33 cellular contexts compared by ENCODE assay signal in the genomic region with DNA sequence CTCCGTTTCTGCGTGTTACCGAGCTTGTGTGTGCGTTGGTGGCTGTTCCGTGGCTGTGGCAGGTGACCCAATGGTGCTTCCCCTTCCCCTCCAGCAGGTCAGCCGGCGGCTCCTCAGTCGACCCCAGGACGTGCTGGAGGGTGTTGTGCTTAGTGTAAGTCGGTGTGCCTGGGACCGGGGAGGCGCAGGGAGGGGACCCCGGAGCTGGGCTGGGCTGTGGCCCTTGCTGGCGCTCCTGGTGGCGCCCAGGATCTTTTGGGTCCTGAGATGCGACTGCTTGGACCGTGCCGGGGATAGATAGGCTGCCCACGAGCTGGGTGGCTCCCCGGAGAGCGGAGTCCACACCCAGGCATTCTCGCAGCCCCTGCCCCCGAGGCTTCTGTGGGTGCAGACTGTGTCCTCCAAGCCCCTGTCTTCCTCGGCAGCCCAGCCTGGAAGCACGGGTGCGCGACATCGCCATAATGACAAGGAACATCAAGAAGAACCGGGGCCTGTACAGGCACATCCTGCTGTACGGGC. TPM values are rescaled to one million over a fixed set of nuclear protein-coding genes. Genes with fewer than 3 reads are reported as not detected.
"Had no signal": no experiment of that assay in that cellular context is flagged by ENCODE, and none has a peak within 500 bp of the region (broad histone marks: within the 10 kb centered on the region; RNA-seq: fewer than 3 reads in every experiment).

No MANE protein-coding gene starts in this region.

- FAIRE-seq: bronchial epithelial cell, TTC549 had no signal

- H3K27me3 ChIP-seq: ascending aorta, cardiac muscle cell had no signal

- H3K4me1 ChIP-seq: ascending aorta had no signal

- DNase-seq: activated B cell treated with CpG ODN at 0.5 μM for 24 hours; activated CD4-positive, alpha-beta memory T cell treated with anti-CD3 and anti-CD28 coated beads for 36 hours; activated CD4-positive, alpha-beta T cell treated with anti-CD3 and anti-CD28 coated beads for 4 hours; activated CD4-positive, alpha-beta T cell treated with anti-CD3 and anti-CD28 coated beads, Interleukin-2, amount 10 ng/mL, durations not matched to agents 24 days and 14 days; activated CD4-positive, alpha-beta T cell treated with anti-CD3 and anti-CD28 coated beads, Interleukin-2, amount 50 U/mL, for 1 hour; activated CD4-positive, alpha-beta T cell treated with anti-CD3 and anti-CD28 coated beads, Interleukin-2, amount 50 U/mL, for 4 hours; activated CD4-positive, CD25-positive, alpha-beta regulatory T cell treated with anti-CD3 and anti-CD28 coated beads, Interleukin-2, amount 50 U/mL, for 72 hours; activated CD8-positive, alpha-beta memory T cell treated with anti-CD3 and anti-CD28 coated beads, Interleukin-2, amount 50 U/mL, for 4 hours; activated CD8-positive, alpha-beta T cell treated with anti-CD3 and anti-CD28 coated beads for 36 hours; activated effector memory CD4-positive, alpha-beta T cell treated with anti-CD3 and anti-CD28 coated beads, Interleukin-2, amount 50 U/mL, for 16 hours; activated gamma-delta T cell treated with Interleukin-2 at 50 U/mL for 16 hours; activated naive CD4-positive, alpha-beta T cell; activated naive CD4-positive, alpha-beta T cell treated with anti-CD3 and anti-CD28 coated beads, Interleukin-2, amount 10 ng/mL, durations not matched to agents 7 days and 5 days; activated naive CD8-positive, alpha-beta T cell treated with anti-CD3 and anti-CD28 coated beads, Interleukin-2, amount 10 ng/mL, durations not matched to agents 7 days and 5 days; activated naive CD8-positive, alpha-beta T cell treated with anti-CD3 and anti-CD28 coated beads, Interleukin-2, amount 50 U/mL, for 24 hours; activated T-cell treated with anti-CD3 and anti-CD28 coated beads for 4 hours; activated T-cell treated with anti-CD3 and anti-CD28 coated beads, Interleukin-2, amount 50 U/mL, for 1 hour; activated T-cell treated with anti-CD3 and anti-CD28 coated beads, Interleukin-2, amount 50 U/mL, for 4 hours; activated T-cell treated with anti-CD3 and anti-CD28 coated beads, Interleukin-2, amount 50 U/mL, for 72 hours; amygdala; anterior cingulate cortex; caudate nucleus; cerebellar nuclear complex; T-helper 2 cell; T-helper 9 cell had no signal

- H3K36me3 ChIP-seq: ascending aorta, cardiac muscle cell had no signal

- H3K9me3 ChIP-seq: ascending aorta had no signal

- H3K27ac ChIP-seq: ascending aorta, cardiac muscle cell, VCaP had no signal

- ATAC-seq: activated CD8-positive, alpha-beta T cell treated with anti-CD3 and anti-CD28 coated beads for 36 hours; activated naive CD8-positive, alpha-beta T cell treated with anti-CD3 and anti-CD28 coated beads, Interleukin-2, amount 50 U/mL, for 24 hours; activated T-cell treated with anti-CD3 and anti-CD28 coated beads, Interleukin-2, amount 50 U/mL, for 4 hours; activated T-cell treated with anti-CD3 and anti-CD28 coated beads, Interleukin-2, amount 50 U/mL, for 72 hours; activated T-helper 17 cell treated with anti-CD3 and anti-CD28 coated beads, Interleukin-2, amount 50 U/mL, for 72 hours had no signal

- H3K4me3 ChIP-seq: ascending aorta, cardiac muscle cell had no signal

RNA-seq across cellular contexts. Expression of gene ATAD3C, which starts 5.9 kb away (rescaled TPM):
- total RNA-seq: ascending aorta had no signal

RNA-seq across cellular contexts. Expression of gene VWA1, which starts 19.9 kb away (rescaled TPM):
- total RNA-seq: activated B cell treated with CpG ODN at 0.5 μM for 24 hours had no signal

RNA-seq across cellular contexts. Expression of gene ANKRD65, which starts 34.3 kb away (rescaled TPM):
- total RNA-seq: activated CD4-positive, alpha-beta memory T cell treated with anti-CD3 and anti-CD28 coated beads for 36 hours; activated CD4-positive, alpha-beta T cell treated with anti-CD3 and anti-CD28 coated beads, Interleukin-2, amount 10 ng/mL, durations not matched to agents 24 days and 14 days; activated CD8-positive, alpha-beta memory T cell treated with anti-CD3 and anti-CD28 coated beads for 36 hours; activated CD8-positive, alpha-beta T cell treated with anti-CD3 and anti-CD28 coated beads for 36 hours; activated naive CD8-positive, alpha-beta T cell treated with anti-CD3 and anti-CD28 coated beads, Interleukin-2, amount 10 ng/mL, durations not matched to agents 7 days and 5 days; activated T-helper 17 cell treated with anti-CD3 and anti-CD28 coated beads, Interleukin-2, amount 50 U/mL, for 72 hours; chondrocyte had no signal
